8 cellular contexts compared by ENCODE assay signal in genomic region chr11:61694971-61695706, GRCh38. TPM values are rescaled to one million over a fixed set of nuclear protein-coding genes. Genes with fewer than 3 reads are reported as not detected.
DNase-seq lines count a peak whose midpoint lies in the region; ATAC-seq and TF ChIP-seq lines count a peak whose summit lies in the region.

No MANE protein-coding gene starts in this region.

- no peak overlapping the region for H3K4me3 ChIP-seq in endodermal cell (ENCODE audit: low read length)

- H3K4me3 Mint-ChIP-seq in endodermal cell: no peak overlapping the region
- no peak overlapping the region for H3K4me3 Mint-ChIP-seq in nephron

- no peak overlapping the region for H3K27ac ChIP-seq in endodermal cell (ENCODE audit: low read depth, low read length)

- WGBS in endodermal cell (ENCODE audit: insufficient coverage in 1 of 2, insufficient read length in 1 of 2), 2 experiments: 78 to 82% methylated on average over 8 to 13 of the region's 13 CpGs

- H3K9ac ChIP-seq in endodermal cell (ENCODE audit: extremely low read depth, low read length, poor library complexity, severe bottlenecking): no peak overlapping the region

- ATAC-seq in GM21825 (IDR thresholded peaks at IDR 0.05; ENCODE audit: unreplicated experiment): no peak

- no peaks in the 10 kb centered on the region for H3K36me3 Mint-ChIP-seq in endodermal cell (ENCODE audit: low read depth)
- no peaks in the 10 kb centered on the region for H3K36me3 Mint-ChIP-seq in nephron (ENCODE audit: low read depth)

- no peaks in the 10 kb centered on the region for H3K36me3 ChIP-seq in endodermal cell (ENCODE audit: control insufficient read depth, insufficient read depth, low read length)

- no peaks in the 10 kb centered on the region for H3K27me3 ChIP-seq in endodermal cell (ENCODE audit: control insufficient read depth, insufficient read depth, low read length, poor library complexity, severe bottlenecking)

- peaks cover 5% of the 10 kb centered on the region for H3K4me1 ChIP-seq in endodermal cell (ENCODE audit: control insufficient read depth, insufficient read depth, low read length)

- no peaks in the 10 kb centered on the region for H3K27me3 Mint-ChIP-seq in endodermal cell (ENCODE audit: insufficient read depth)
- no peaks in the 10 kb centered on the region for H3K27me3 Mint-ChIP-seq in nephron (ENCODE audit: low read depth)

- H3K9me3 Mint-ChIP-seq in endodermal cell: no peaks in the 10 kb centered on the region
- H3K9me3 Mint-ChIP-seq in nephron: no peaks in the 10 kb centered on the region

- DNase-seq in C1 segment of cervical spinal cord (lab: John Stamatoyannopoulos, UW) (peak in 10 of 14 donors; percentile 9 to 86 (median 64)), NCI-H69 (lab: John Stamatoyannopoulos, UW) (peak; percentile 83), endodermal cell (peak; percentile 85), HK-2 (ENCODE audit: unreplicated experiment) (no peak), NCI-H526 treated with DMSO at 0.1 percent for 48 hours (lab: John Stamatoyannopoulos, UW) (no peak)
- DNase-seq in stimulated activated CD4-positive, alpha-beta T cell treated with anti-CD3 and anti-CD28 coated beads, Interleukin-2, amount 100 ng/mL, for 48 hours: no peak

- no peaks in the 10 kb centered on the region for H3K9me3 ChIP-seq in endodermal cell (ENCODE audit: control insufficient read depth, low read length)

- H3K27ac Mint-ChIP-seq in endodermal cell (peak overlapping the region; percentile 70), nephron (peak overlapping the region in 2 of 3 experiments; percentile 37 to 92)

- TF ChIP-seq CTCF in endodermal cell (conservative IDR thresholded peaks at IDR 0.05) (peak; percentile 64), nephron (IDR thresholded peaks at IDR 0.05; ENCODE audit: unreplicated experiment in 3 of 3) (peak in 1 of 3 experiments; percentile 9)

- H3K4me1 Mint-ChIP-seq in endodermal cell (peaks cover 42% of the 10 kb centered on the region), nephron (peaks cover 51% of the 10 kb centered on the region)

RNA-seq across cellular contexts. Expression of gene DAGLA, which starts 14.9 kb away (rescaled TPM):
- total RNA-seq in endodermal cell: 1 to 10 TPM; 5.6 to 8.7 TPM
- polyA plus RNA-seq in endodermal cell (2013, experiment 1 of 2): 6.4 TPM
- polyA plus RNA-seq in endodermal cell (2013, experiment 2 of 2): 5.5 TPM

RNA-seq across cellular contexts. Expression of gene MYRF, which starts 57.3 kb away (rescaled TPM):
- total RNA-seq in endodermal cell: 10 to 100 TPM; 30.3 to 61.7 TPM
- 16.6 TPM for polyA plus RNA-seq in endodermal cell (2013, experiment 1 of 2)
- 14.9 TPM for polyA plus RNA-seq in endodermal cell (2013, experiment 2 of 2)

Comparison
In these comparisons a context has a peak if more than half of its experiments do, and no peak if none do; other contexts are left out.
1. DNase-seq: peak in C1 segment of cervical spinal cord (10 of 14), NCI-H69 (single experiment) and endodermal cell (single experiment); none in HK-2 (single experiment), NCI-H526 treated with DMSO at 0.1 percent for 48 hours (single experiment) and stimulated activated CD4-positive, alpha-beta T cell treated with anti-CD3 and anti-CD28 coated beads, Interleukin-2, amount 100 ng/mL, for 48 hours (0 of 2).